In the genomic region with DNA sequence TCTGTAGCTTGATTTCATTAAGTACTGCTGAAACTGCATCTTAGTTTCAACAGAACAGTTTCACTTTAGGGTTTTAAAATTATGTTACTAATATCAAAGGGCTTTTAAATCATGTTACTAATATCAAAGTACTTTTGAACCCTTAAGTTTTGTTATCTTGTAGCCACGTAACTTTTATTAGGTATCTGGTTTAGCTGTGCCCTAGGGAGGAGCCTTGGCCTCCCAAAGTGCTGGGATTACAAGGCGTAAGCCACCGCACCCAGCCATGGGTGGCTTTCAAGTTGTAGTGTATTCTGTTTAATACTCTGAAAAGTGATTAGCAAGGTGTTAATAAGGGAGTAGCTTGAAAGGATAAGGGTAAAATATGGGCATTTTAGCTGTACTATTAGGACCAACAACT, we compare ENCODE assay signal across 12 cellular contexts. TPM values are rescaled to one million over a fixed set of nuclear protein-coding genes. Genes with fewer than 3 reads are reported as not detected.
DNase-seq lines count a peak whose midpoint lies in the region; ATAC-seq and TF ChIP-seq lines count a peak whose summit lies in the region.
"Had no signal": no experiment of that assay in that cellular context is flagged by ENCODE, and none has a peak within 500 bp of the region (broad histone marks: within the 10 kb centered on the region; RNA-seq: fewer than 3 reads in every experiment).

No MANE protein-coding gene starts in this region.

- peak overlapping the region; percentile 91 for H3K4me3 Mint-ChIP-seq in activated CD4-positive, alpha-beta T cell treated with anti-CD3 and anti-CD28 coated beads, Interleukin-2, amount 10 ng/mL, durations not matched to agents 24 days and 14 days
- H3K4me3 Mint-ChIP-seq in activated naive CD8-positive, alpha-beta T cell: peak overlapping the region; percentile 96

- H3K9me3 ChIP-seq in iPS-20b (ENCODE audit: insufficient read depth, low read depth, low read length) (no peaks in the 10 kb centered on the region), stomach (no peaks in the 10 kb centered on the region)
- H3K9me3 ChIP-seq: neutrophil, SJCRH30 had no signal

- 25 to 52% (median 37%) methylated on average over 3 of the region's 3 CpGs for WGBS in stomach, 5 donors

- ATAC-seq in HG03025 (IDR thresholded peaks at IDR 0.05; ENCODE audit: low FRiP score, unreplicated experiment) (no peak), HG02884 (IDR thresholded peaks at IDR 0.05; ENCODE audit: unreplicated experiment) (no peak)

- H3K4me3 ChIP-seq in iPS-20b (ENCODE audit: low read length): peak overlapping the region; percentile 88
- peak overlapping the region; percentile 71 to 83 (median 76) for H3K4me3 ChIP-seq in stomach

- TF ChIP-seq POLR2A in stomach (IDR thresholded peaks at IDR 0.05): no peak

- no peaks in the 10 kb centered on the region for H3K27me3 ChIP-seq in iPS-20b (ENCODE audit: insufficient read depth, low read length)
- no peaks in the 10 kb centered on the region for H3K27me3 ChIP-seq in stomach
- H3K27me3 ChIP-seq: neutrophil, SJCRH30 had no signal

- no peak overlapping the region for H3K27ac Mint-ChIP-seq in activated CD4-positive, alpha-beta T cell treated with anti-CD3 and anti-CD28 coated beads, Interleukin-2, amount 10 ng/mL, durations not matched to agents 24 days and 14 days
- H3K27ac Mint-ChIP-seq in activated naive CD8-positive, alpha-beta T cell: no peak overlapping the region

- H3K4me1 ChIP-seq in iPS-20b (ENCODE audit: insufficient read depth, low read length) (peaks cover 10% of the 10 kb centered on the region; the same call in 1 of the 2 replicates), stomach (peaks cover 16 to 49% (median 31%) of the 10 kb centered on the region in 4 donors)

- peaks cover 24% of the 10 kb centered on the region for H3K36me3 Mint-ChIP-seq in activated CD4-positive, alpha-beta T cell treated with anti-CD3 and anti-CD28 coated beads, Interleukin-2, amount 10 ng/mL, durations not matched to agents 24 days and 14 days (ENCODE audit: low read depth)
- H3K36me3 Mint-ChIP-seq in activated naive CD8-positive, alpha-beta T cell: no peaks in the 10 kb centered on the region

- H3K4me1 Mint-ChIP-seq in activated CD4-positive, alpha-beta T cell treated with anti-CD3 and anti-CD28 coated beads, Interleukin-2, amount 10 ng/mL, durations not matched to agents 24 days and 14 days: peaks cover 25% of the 10 kb centered on the region
- peaks cover 40% of the 10 kb centered on the region for H3K4me1 Mint-ChIP-seq in activated naive CD8-positive, alpha-beta T cell (ENCODE audit: low read depth)

- peak overlapping the region; percentile 92; the same call in 1 of the 2 replicates for H3K9ac ChIP-seq in iPS-20b (ENCODE audit: low read depth, low read length)

- no peak for TF ChIP-seq EP300 in stomach (IDR thresholded peaks at IDR 0.05)

- TF ChIP-seq CTCF in stomach (IDR thresholded peaks at IDR 0.05): no peak

- H3K27ac ChIP-seq in iPS-20b (ENCODE audit: low read length) (no peak overlapping the region), stomach (peak overlapping the region in 4 of 5 donors; percentile 95 to 99 (median 96))
- H3K27ac ChIP-seq: neutrophil, SJCRH30 had no signal

- H3K36me3 ChIP-seq in iPS-20b (ENCODE audit: insufficient read depth, low read depth, low read length) (peaks cover 36% of the 10 kb centered on the region), stomach (peaks cover 28 to 41% (median 40%) of the 10 kb centered on the region in 4 donors)

- no peaks in the 10 kb centered on the region for H3K27me3 Mint-ChIP-seq in activated CD4-positive, alpha-beta T cell treated with anti-CD3 and anti-CD28 coated beads, Interleukin-2, amount 10 ng/mL, durations not matched to agents 24 days and 14 days
- no peaks in the 10 kb centered on the region for H3K27me3 Mint-ChIP-seq in activated naive CD8-positive, alpha-beta T cell

- no peaks in the 10 kb centered on the region for H3K9me3 Mint-ChIP-seq in activated CD4-positive, alpha-beta T cell treated with anti-CD3 and anti-CD28 coated beads, Interleukin-2, amount 10 ng/mL, durations not matched to agents 24 days and 14 days
- H3K9me3 Mint-ChIP-seq in activated naive CD8-positive, alpha-beta T cell (ENCODE audit: low read depth): no peaks in the 10 kb centered on the region

- intact Hi-C loops in activated CD4-positive, alpha-beta T cell treated with anti-CD3 and anti-CD28 coated beads, Interleukin-2, amount 10 ng/mL, durations not matched to agents 24 days and 14 days (cut with micrococcal nuclease): loop anchor here (2.0 kb wide), 1 partner anchor 295 kb away; a partner anchor contains a TSS
- intact Hi-C loops in stomach (cut with DNase I; ENCODE audit: low total_unique reads): no loop called here

- no peak for DNase-seq in activated CD4-positive, alpha-beta T cell treated with anti-CD3 and anti-CD28 coated beads, Interleukin-2, amount 10 ng/mL, durations not matched to agents 24 days and 14 days
- no peak for DNase-seq in activated CD4-positive, alpha-beta T cell treated with anti-CD3 and anti-CD28 coated beads, Interleukin-2, amount 50 U/mL, for 48 hours
- DNase-seq in stomach: no peak
- DNase-seq in HuH-7.5 (ENCODE audit: low spot score): no peak
- DNase-seq: C1 segment of cervical spinal cord, cerebellar nuclear complex, SJCRH30 had no signal

RNA-seq across cellular contexts. Expression of a gene that starts 2.0 kb away (rescaled TPM):
- total RNA-seq in activated CD4-positive, alpha-beta T cell treated with anti-CD3 and anti-CD28 coated beads, Interleukin-2, amount 10 ng/mL, durations not matched to agents 24 days and 14 days: 25.3 and 27.0 TPM in 2 replicates
- 10 to 100 TPM; 20.5 to 64.3 (median 42.0) TPM for total RNA-seq in stomach
- polyA plus RNA-seq in stomach: 1 to 10 TPM; 6.9 to 9.8 (median 8.9) TPM

RNA-seq across cellular contexts. Expression of a gene that starts 55.4 kb away (rescaled TPM):
- total RNA-seq in activated CD4-positive, alpha-beta T cell treated with anti-CD3 and anti-CD28 coated beads, Interleukin-2, amount 10 ng/mL, durations not matched to agents 24 days and 14 days: 18.1 and 20.7 TPM in 2 replicates
- 10 to 100 TPM in 2 of 5 donors, 1 to 10 TPM in 3; 1.6 to 68.3 (median 2.9) TPM for total RNA-seq in stomach
- polyA plus RNA-seq in stomach: 1 to 10 TPM; 5.8 to 8.9 (median 7.6) TPM
